In genomic region chr5:126845470-126846076, GRCh38 we compare ENCODE assay signal across 8 cellular contexts.
DNase-seq lines count a peak whose midpoint lies in the region; ATAC-seq and TF ChIP-seq lines count a peak whose summit lies in the region.
"Not testable (repeated sequence)": the region's sequence is repeated elsewhere in the genome, so short reads cannot be mapped to it uniquely, and the experiment has no call there.

No MANE protein-coding gene starts in this region.

- H3K4me1 ChIP-seq in RWPE2 (ENCODE audit: insufficient read depth, poor library complexity, severe bottlenecking) = not testable (repeated sequence)

- H3K9me3 ChIP-seq in RWPE2 (ENCODE audit: severe bottlenecking) = not testable (repeated sequence)

- H3K36me3 ChIP-seq in RWPE2 (ENCODE audit: low read depth) = not testable (repeated sequence)

- ATAC-seq in GM21360 (IDR thresholded peaks at IDR 0.05; ENCODE audit: unreplicated experiment) (peak; percentile 75), HG03159 (IDR thresholded peaks at IDR 0.05; ENCODE audit: unreplicated experiment) (peak; percentile 86), RWPE2 (ENCODE audit: low read depth) (peak; percentile 49; the same call in 2 of the 3 replicates)

- H3K9me3 Mint-ChIP-seq in endothelial cell (ENCODE audit: unreplicated experiment) = not testable (repeated sequence)

- H3K27ac Mint-ChIP-seq in endothelial cell (ENCODE audit: unreplicated experiment) = peak overlapping the region; percentile 79

- not testable (repeated sequence) for TF ChIP-seq CTCF in RWPE2 (IDR thresholded peaks at IDR 0.05; ENCODE audit: poor library complexity, severe bottlenecking); endothelial cell (IDR thresholded peaks at IDR 0.05; ENCODE audit: unreplicated experiment)

- not testable (repeated sequence) for H3K27ac ChIP-seq in RWPE2 (ENCODE audit: poor library complexity, severe bottlenecking)

- H3K27me3 ChIP-seq in RWPE2 (ENCODE audit: insufficient read depth, poor library complexity, severe bottlenecking) = not testable (repeated sequence)

- H3K4me3 Mint-ChIP-seq in endothelial cell (ENCODE audit: unreplicated experiment) = not testable (repeated sequence)

- peaks cover 50% of the 10 kb centered on the region for H3K4me1 Mint-ChIP-seq in endothelial cell (ENCODE audit: unreplicated experiment)

- peaks cover 12% of the 10 kb centered on the region for H3K27me3 Mint-ChIP-seq in endothelial cell (ENCODE audit: unreplicated experiment)

- DNase-seq in DMS53 treated with DMSO at 0.1 percent for 48 hours (lab: John Stamatoyannopoulos, UW; ENCODE audit: unreplicated experiment) = peak; percentile 43
- not testable (repeated sequence) for DNase-seq in RWPE2 (ENCODE audit: low spot score)
- peak; percentile 69 for DNase-seq in activated T-cell treated with anti-CD3 and anti-CD28 coated beads for 1 hour (ENCODE audit: low read depth)
- peak; percentile 42 for DNase-seq in endothelial cell (ENCODE audit: low spot score)
- peak; percentile 36 to 48 for DNase-seq in lung microvascular endothelial cell (ENCODE audit: low read depth in 2 of 2)
- DNase-seq in stimulated activated CD8-positive, alpha-beta memory T cell treated with anti-CD3 and anti-CD28 coated beads, Interleukin-12 subunit alpha, Interleukin-12 subunit beta, amount 100 ng/mL, for 1 hour (ENCODE audit: low read depth) = peak; percentile 50

- H3K4me3 ChIP-seq in RWPE2 (ENCODE audit: severe bottlenecking) = not testable (repeated sequence)

- not testable (repeated sequence) for H3K36me3 Mint-ChIP-seq in endothelial cell (ENCODE audit: low read depth, unreplicated experiment)
